ENCODE assay signal across 14 cellular contexts in genomic region chr2:28582152-28582551, GRCh38.
"Had no signal": no experiment of that assay in that cellular context is flagged by ENCODE, and none has a peak within 500 bp of the region (broad histone marks: within the 10 kb centered on the region; RNA-seq: fewer than 3 reads in every experiment).

No MANE protein-coding gene starts in this region.

- H3K27me3 ChIP-seq: colonic mucosa, neutrophil, SJCRH30, tibial artery had no signal

- H3K27ac ChIP-seq: colonic mucosa, neutrophil, SJCRH30 had no signal

- H3K27ac Mint-ChIP-seq: activated B cell treated with CpG ODN at 0.5 μM for 24 hours; activated T-cell treated with anti-CD3 and anti-CD28 coated beads, Interleukin-2, amount 50 U/mL, for 72 hours had no signal

- H3K4me1 ChIP-seq: colonic mucosa had no signal

- H3K9me3 Mint-ChIP-seq: activated B cell treated with CpG ODN at 0.5 μM for 24 hours; activated T-cell treated with anti-CD3 and anti-CD28 coated beads, Interleukin-2, amount 50 U/mL, for 72 hours; naive thymus-derived CD4-positive, alpha-beta T cell had no signal

- H3K4me3 Mint-ChIP-seq: activated B cell treated with CpG ODN at 0.5 μM for 24 hours; activated T-cell treated with anti-CD3 and anti-CD28 coated beads, Interleukin-2, amount 50 U/mL, for 72 hours; naive thymus-derived CD4-positive, alpha-beta T cell had no signal

- H3K4me3 ChIP-seq: colonic mucosa, mucosa of descending colon, SJCRH30, tibial artery had no signal

- H3K4me1 Mint-ChIP-seq: activated B cell treated with CpG ODN at 0.5 μM for 24 hours had no signal

- H3K27me3 Mint-ChIP-seq: naive thymus-derived CD4-positive, alpha-beta T cell had no signal

- ATAC-seq: activated T-cell treated with anti-CD3 and anti-CD28 coated beads, Interleukin-2, amount 50 U/mL, for 72 hours; left lobe of liver; mucosa of descending colon; naive thymus-derived CD4-positive, alpha-beta T cell had no signal

- DNase-seq: activated B cell treated with CpG ODN at 0.5 μM for 24 hours; activated CD4-positive, alpha-beta T cell treated with anti-CD3 and anti-CD28 coated beads, Interleukin-2, amount 50 U/mL, for 1 hour; activated naive CD4-positive, alpha-beta T cell; activated T-cell treated with anti-CD3 and anti-CD28 coated beads, Interleukin-2, amount 50 U/mL, for 72 hours; colonic mucosa; hippocampal formation; mucosa of descending colon; naive thymus-derived CD4-positive, alpha-beta T cell; SJCRH30; stimulated activated CD4-positive, alpha-beta T cell treated with anti-CD3 and anti-CD28 coated beads, Interleukin-4, amount 100 ng/mL, for 1 hour; stimulated activated naive CD4-positive, alpha-beta T cell; tibial artery had no signal

- H3K36me3 ChIP-seq: colonic mucosa, SJCRH30, tibial artery had no signal

- H3K9me3 ChIP-seq: colonic mucosa, mucosa of descending colon, neutrophil, SJCRH30, tibial artery had no signal
